In the genomic region with DNA sequence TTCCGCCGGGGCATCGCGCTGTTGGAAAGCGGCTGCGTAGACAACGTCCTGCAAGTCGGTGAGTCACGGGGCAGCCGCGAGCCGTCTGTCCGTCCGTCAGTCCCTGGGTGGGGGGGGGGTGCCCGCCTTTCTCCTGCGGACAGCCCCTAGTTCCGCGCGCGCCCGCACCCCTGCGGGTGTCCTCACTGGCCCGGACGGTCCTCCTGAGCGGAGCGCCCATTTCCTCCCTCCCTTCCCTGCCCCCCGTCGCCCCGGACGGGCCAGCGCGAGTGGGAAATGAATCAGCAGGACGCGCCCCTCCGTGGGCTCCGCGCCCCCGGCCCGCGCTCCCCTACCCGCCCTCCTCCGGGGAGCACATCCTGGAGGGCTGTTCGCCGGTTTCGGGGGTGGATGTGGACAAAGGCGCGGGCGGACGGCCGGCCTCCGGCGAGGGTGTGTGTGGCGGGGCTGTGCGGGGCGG, we compare ENCODE assay signal across 8 cellular contexts. TPM values are rescaled to one million over a fixed set of nuclear protein-coding genes. Genes with fewer than 3 reads are reported as not detected.
DNase-seq lines count a peak whose midpoint lies in the region; ATAC-seq and TF ChIP-seq lines count a peak whose summit lies in the region.

No MANE protein-coding gene starts in this region.

- no peak for TF ChIP-seq RAD21 in IMR-90 (IDR thresholded peaks at IDR 0.05; ENCODE audit: low read length)

- peaks cover 39% of the 10 kb centered on the region for H3K4me1 Mint-ChIP-seq in activated CD8-positive, alpha-beta T cell treated with anti-CD3 and anti-CD28 coated beads for 36 hours (ENCODE audit: low read depth)

- H3K56ac ChIP-seq in IMR-90 (ENCODE audit: extremely low read depth, insufficient read depth, low read length): no peak overlapping the region

- H3K27me3 ChIP-seq in IMR-90 (ENCODE audit: control insufficient read depth, insufficient read depth, low read length) (no peaks in the 10 kb centered on the region), mucosa of stomach (ENCODE audit: control insufficient read depth, insufficient read depth, low read length) (no peaks in the 10 kb centered on the region), transverse colon (no peaks in the 10 kb centered on the region)

- TF ChIP-seq POLR2A in IMR-90 (IDR thresholded peaks at IDR 0.05; ENCODE audit: low read depth, low read length) (peak; percentile 56; the same call in 1 of the 2 replicates), erythroblast (IDR thresholded peaks at IDR 0.05; ENCODE audit: low read length) (no peak), transverse colon (IDR thresholded peaks at IDR 0.05) (no peak)

- POLR2A ChIA-PET in IMR-90 (lab: Charles Lee; ENCODE audit: unreplicated experiment): interaction anchor here (0.6 kb wide), 1 partner anchor 104 kb away, joined by 3 read pairs; no protein-coding TSS in a partner anchor
- POLR2A ChIA-PET in activated CD8-positive, alpha-beta T cell treated with anti-CD3 and anti-CD28 coated beads for 36 hours (lab: Charles Lee): interaction anchor here (1.4 kb wide), 1 partner anchor 9 kb away, joined by 4 read pairs; no protein-coding TSS in a partner anchor

- H3K36me3 ChIP-seq in IMR-90 (ENCODE audit: control insufficient read depth, insufficient read depth, low read length) (peaks cover 2% of the 10 kb centered on the region; the same call in 1 of the 2 replicates), mucosa of stomach (ENCODE audit: control insufficient read depth, insufficient read depth, low read length) (no peaks in the 10 kb centered on the region), transverse colon (no peaks in the 10 kb centered on the region)

- H3K79me1 ChIP-seq in IMR-90 (ENCODE audit: low read depth in 1 of 2, low read length in 2 of 2): peaks cover 10 to 43% of the 10 kb centered on the region in 2 experiments

- ATAC-seq in IMR-90 (ENCODE audit: low read depth) (peak; percentile 0; the same call in 1 of the 2 replicates), HG03442 (IDR thresholded peaks at IDR 0.05; ENCODE audit: unreplicated experiment) (no peak)
- ATAC-seq in activated CD8-positive, alpha-beta T cell treated with anti-CD3 and anti-CD28 coated beads for 36 hours: no peak

- peak overlapping the region; percentile 26 for H3K27ac Mint-ChIP-seq in activated CD8-positive, alpha-beta T cell treated with anti-CD3 and anti-CD28 coated beads for 36 hours

- WGBS in IMR-90 (ENCODE audit: extremely low coverage in 2 of 2, insufficient read length in 1 of 2), 2 experiments: 0% methylated on average over 1 of the region's 55 CpGs; no CpG with 5 or more reads in 1 of the 2 experiments
- 2% methylated on average over 26 of the region's 55 CpGs; no CpG with 5 or more reads in 1 of the 2 donors for WGBS in transverse colon (ENCODE audit: low coverage in 1 of 2), 2 donors

- H3K27ac ChIP-seq in C4-2B: peak overlapping the region; percentile 33; the same call in 1 of the 2 replicates
- H3K27ac ChIP-seq in IMR-90 (ENCODE audit: insufficient read depth, low read length): peak overlapping the region; percentile 89
- H3K27ac ChIP-seq in transverse colon: peak overlapping the region; percentile 89 to 98 (median 92)

- peak overlapping the region; percentile 78 for H2AFZ ChIP-seq in IMR-90 (replicated peaks; ENCODE audit: low read length, poor library complexity)

- no peak overlapping the region for H2BK20ac ChIP-seq in IMR-90 (ENCODE audit: low read depth, low read length)

- no peak overlapping the region for H2BK120ac ChIP-seq in IMR-90 (ENCODE audit: low read depth, low read length)

- H2AK9ac ChIP-seq in IMR-90 (replicated peaks; ENCODE audit: low read depth, low read length, poor library complexity): peak overlapping the region; percentile 74

- DNase-seq in IMR-90: peak; percentile 66
- peak; percentile 49 for DNase-seq in activated CD8-positive, alpha-beta T cell treated with anti-CD3 and anti-CD28 coated beads for 36 hours
- peak; percentile 56 to 71 for DNase-seq in erythroblast (lab: John Stamatoyannopoulos, UW)
- peak; percentile 49 for DNase-seq in transverse colon
- DNase-seq in KG1 (lab: John Stamatoyannopoulos, UW): no peak

- peak overlapping the region; percentile 91 for H3K9ac ChIP-seq in IMR-90 (ENCODE audit: low read depth, low read length)
- peak overlapping the region; percentile 84 for H3K9ac ChIP-seq in mucosa of stomach (ENCODE audit: low read length)

- TF ChIP-seq CTCF in C4-2B (conservative IDR thresholded peaks at IDR 0.05): no peak
- TF ChIP-seq CTCF in IMR-90 (conservative IDR thresholded peaks at IDR 0.05; ENCODE audit: low read depth, low read length): no peak
- TF ChIP-seq CTCF in activated CD8-positive, alpha-beta T cell treated with anti-CD3 and anti-CD28 coated beads for 36 hours (IDR thresholded peaks at IDR 0.05): no peak
- TF ChIP-seq CTCF in transverse colon (IDR thresholded peaks at IDR 0.05): no peak

- H3K4me3 Mint-ChIP-seq in activated CD8-positive, alpha-beta T cell treated with anti-CD3 and anti-CD28 coated beads for 36 hours: peak overlapping the region; percentile 75

- no peak overlapping the region; the same call in 1 of the 2 replicates for H3K18ac ChIP-seq in IMR-90 (ENCODE audit: low read depth, low read length)

- peak overlapping the region; percentile 96 for H3K4me3 ChIP-seq in IMR-90 (ENCODE audit: insufficient read depth, low read depth, low read length)
- peak overlapping the region; percentile 12 for H3K4me3 ChIP-seq in mucosa of stomach (ENCODE audit: low read length)
- peak overlapping the region; percentile 78 to 94 (median 87) for H3K4me3 ChIP-seq in transverse colon

- H2BK5ac ChIP-seq in IMR-90 (ENCODE audit: low read depth, low read length, poor library complexity, severe bottlenecking): peak overlapping the region; percentile 82

- no TSS peak for BruUV-seq in IMR-90 (replicated peaks; lab: Mats Ljungman, UMichigan)

- no peak overlapping the region for H3K14ac ChIP-seq in IMR-90 (replicated peaks; ENCODE audit: low read depth, low read length)

- H3K4me1 ChIP-seq in IMR-90 (ENCODE audit: control insufficient read depth, insufficient read depth, low read length): peaks cover 17% of the 10 kb centered on the region
- peaks cover 31% of the 10 kb centered on the region for H3K4me1 ChIP-seq in mucosa of stomach (ENCODE audit: control insufficient read depth, insufficient read depth, low read length)
- H3K4me1 ChIP-seq in transverse colon: peaks cover 19 to 50% (median 37%) of the 10 kb centered on the region in 4 donors

- H3K36me3 Mint-ChIP-seq in activated CD8-positive, alpha-beta T cell treated with anti-CD3 and anti-CD28 coated beads for 36 hours (ENCODE audit: low read depth): peaks cover 13% of the 10 kb centered on the region

- no peak overlapping the region for H3K4ac ChIP-seq in IMR-90 (ENCODE audit: low read depth, low read length)

- in situ Hi-C loops in IMR-90 (cut with MboI; ENCODE audit: low sequenced_read_pairs) (loop anchor here (25.0 kb wide), 1 partner anchor 479 kb away; no protein-coding TSS in a partner anchor), transverse colon (cut with MboI; ENCODE audit: low pct_ligation_motif_present in 1 of 4, low pct_unique_long_range_greater_than_20kb in 1 of 4, low sequenced_read_pairs in 3 of 4) (loop anchor here in 2 of 4 donors (25.0 kb wide), 3 partner anchors 171 to 396 kb away; partner anchors contain the start of genes ERCC8 (in 1 of the 2), NDUFAF2 (in 1 of the 2) and SMIM15 (in 1 of the 2))

- peaks cover 49% of the 10 kb centered on the region for H4K20me1 ChIP-seq in IMR-90 (ENCODE audit: insufficient read depth, low read length)

- intact Hi-C loops in IMR-90 (cut with micrococcal nuclease) (loop anchor here (5.0 to 10.0 kb wide), 5 partner anchors 74 to 658 kb away; no protein-coding TSS in a partner anchor), transverse colon (cut with DNase I; ENCODE audit: low total_unique reads) (loop anchor here (5.0 to 10.0 kb wide), 2 partner anchors 74 to 302 kb away; no protein-coding TSS in a partner anchor)
- intact Hi-C loops in activated CD8-positive, alpha-beta T cell treated with anti-CD3 and anti-CD28 coated beads for 36 hours (cut with micrococcal nuclease): loop anchor here (5.0 kb wide), 1 partner anchor 74 kb away; no protein-coding TSS in a partner anchor

- no peak overlapping the region for H4K5ac ChIP-seq in IMR-90 (ENCODE audit: low read depth, low read length)

- no peak overlapping the region for H3K23ac ChIP-seq in IMR-90 (ENCODE audit: low read depth, low read length)

- dilution Hi-C loops in IMR-90 (cut with HindIII; ENCODE audit: low sequenced_read_pairs, unreplicated experiment): no loop called here

- H2BK15ac ChIP-seq in IMR-90 (ENCODE audit: low read depth, low read length): no peak overlapping the region

- peaks cover 15% of the 10 kb centered on the region for H3K9me1 ChIP-seq in IMR-90 (ENCODE audit: insufficient read depth, low read length)

- CTCF ChIA-PET in IMR-90 (lab: Yijun Ruan, JAX): interaction anchor here (0.8 kb wide), 1 partner anchor 326 kb away, joined by 3 read pairs; no protein-coding TSS in a partner anchor
- CTCF ChIA-PET in activated CD8-positive, alpha-beta T cell treated with anti-CD3 and anti-CD28 coated beads for 36 hours (lab: Charles Lee): interaction anchor here (1.0 kb wide), 1 partner anchor 10 kb away, joined by 4 read pairs; no protein-coding TSS in a partner anchor

- no peaks in the 10 kb centered on the region for H3K9me3 Mint-ChIP-seq in activated CD8-positive, alpha-beta T cell treated with anti-CD3 and anti-CD28 coated beads for 36 hours

- H4K91ac ChIP-seq in IMR-90 (ENCODE audit: insufficient read depth, low read depth, low read length): no peak overlapping the region

- H2AK5ac ChIP-seq in IMR-90 (ENCODE audit: low read depth, low read length): no peak overlapping the region

- no peak for TF ChIP-seq EP300 in transverse colon (IDR thresholded peaks at IDR 0.05; ENCODE audit: low read depth)

- no peak overlapping the region for H3K4me2 ChIP-seq in IMR-90 (ENCODE audit: low read depth, low read length)

- peaks cover 10% of the 10 kb centered on the region for H3K27me3 Mint-ChIP-seq in activated CD8-positive, alpha-beta T cell treated with anti-CD3 and anti-CD28 coated beads for 36 hours

- H3K9me3 ChIP-seq in IMR-90 (ENCODE audit: control insufficient read depth, insufficient read depth, low read length): no peaks in the 10 kb centered on the region
- no peaks in the 10 kb centered on the region for H3K9me3 ChIP-seq in mucosa of stomach (ENCODE audit: control insufficient read depth, low read length)
- H3K9me3 ChIP-seq in transverse colon: no peaks in the 10 kb centered on the region

- H4K8ac ChIP-seq in IMR-90 (ENCODE audit: low read depth in 2 of 2, low read length in 2 of 2): no peak overlapping the region

TF ChIP-seq in IMR-90, 13 proteins besides CTCF, POLR2A, EP300 and RAD21 (continues in another document):
- TF ChIP-seq RCOR1 (IDR thresholded peaks at IDR 0.05; ENCODE audit: insufficient replicate concordance, low read length) (no peak), MXI1 (IDR thresholded peaks at IDR 0.05; ENCODE audit: borderline replicate concordance, low read depth, low read length) (no peak), SMC3 (IDR thresholded peaks at IDR 0.05; ENCODE audit: low read depth, low read length) (no peak)

RNA-seq across cellular contexts. Expression of gene ZSWIM6, which starts 0.9 kb away (rescaled TPM):
- total RNA-seq in IMR-90 (2012; rRNA removed) (10.8 TPM in 2 replicates), transverse colon (10 to 100 TPM in 3 of 4 donors, 1 to 10 TPM in 1; 7.8 to 25.5 (median 21.0) TPM)
- polyA plus RNA-seq in IMR-90 (2012; rRNA removed): 12.7 and 14.1 TPM in 2 replicates
- polyA plus RNA-seq in IMR-90 (2012; cell fraction: cytosol; rRNA removed): 4.5 and 6.0 TPM in 2 replicates
- 31.9 and 56.3 TPM in 2 replicates for polyA plus RNA-seq in IMR-90 (2012; cell fraction: nucleus; rRNA removed; ENCODE audit: low replicate concordance)
- total RNA-seq in activated CD8-positive, alpha-beta T cell treated with anti-CD3 and anti-CD28 coated beads for 36 hours: 1 to 10 TPM; 4.4 TPM

Comparison
In these comparisons a context has a peak if more than half of its experiments do, and no peak if none do; other contexts are left out.
1. H3K27ac ChIP-seq: peak in every context shown above with its lines; median percentile 92 in transverse colon; 89 in IMR-90; 33 in C4-2B.
2. H3K4me3 ChIP-seq: peak in every context shown above with its lines; median percentile 96 in IMR-90; 87 in transverse colon; 12 in mucosa of stomach.